ENCODE assay signal across 9 cellular contexts in genomic region chr17:38325221-38325851, GRCh38. TPM values are rescaled to one million over a fixed set of nuclear protein-coding genes. Genes with fewer than 3 reads are reported as not detected.
DNase-seq lines count a peak whose midpoint lies in the region; ATAC-seq and TF ChIP-seq lines count a peak whose summit lies in the region.
"Had no signal": no experiment of that assay in that cellular context is flagged by ENCODE, and none has a peak within 500 bp of the region (broad histone marks: within the 10 kb centered on the region; RNA-seq: fewer than 3 reads in every experiment).

No MANE protein-coding gene starts in this region.

- intact Hi-C loops in MCF 10A (cut with micrococcal nuclease) (no loop called here), mammary epithelial cell (cut with micrococcal nuclease) (no loop called here), activated B cell treated with CpG ODN at 0.5 μM for 24 hours (cut with micrococcal nuclease) (no loop called here), sigmoid colon (cut with DNase I) (no loop called here)

- H3K9me3 ChIP-seq in mammary epithelial cell (replicated peaks; ENCODE audit: insufficient read depth, low read length) (no peaks in the 10 kb centered on the region), iPS-20b (ENCODE audit: insufficient read depth, low read depth, low read length) (no peaks in the 10 kb centered on the region), sigmoid colon (no peaks in the 10 kb centered on the region)

- POLR2A ChIA-PET in MCF 10A (lab: Yijun Ruan, JAX) (interaction anchor here (0.5 to 1.0 kb wide), 2 partner anchors 24 to 26 kb away, joined by 3 read pairs; partner anchors contain the start of gene SOCS7), activated B cell treated with CpG ODN at 0.5 μM for 24 hours (lab: Charles Lee) (interaction anchor here (0.6 kb wide), 1 partner anchor 24 kb away, joined by 3 read pairs; no protein-coding TSS in a partner anchor)

- TF ChIP-seq POLR2A in sigmoid colon (IDR thresholded peaks at IDR 0.05) = no peak

- H3K27ac Mint-ChIP-seq in MCF 10A (ENCODE audit: low read depth, unreplicated experiment) = peak overlapping the region; percentile 49
- peak overlapping the region; percentile 55 for H3K27ac Mint-ChIP-seq in activated B cell treated with CpG ODN at 0.5 μM for 24 hours

- in situ Hi-C loops in mammary epithelial cell (cut with MboI; ENCODE audit: low sequenced_read_pairs in 2 of 2) = loop anchor here in 1 of 2 donors (25.0 kb wide), 1 partner anchor 337 kb away; the partner anchor contains the start of gene EPOP

- H3K27me3 Mint-ChIP-seq in MCF 10A (ENCODE audit: insufficient read depth, unreplicated experiment) (peaks cover 35% of the 10 kb centered on the region), activated B cell treated with CpG ODN at 0.5 μM for 24 hours (peaks cover 14% of the 10 kb centered on the region)

- no peaks in the 10 kb centered on the region for H4K20me1 ChIP-seq in mammary epithelial cell (ENCODE audit: insufficient read depth, low read length)

- H3K36me3 Mint-ChIP-seq in MCF 10A (ENCODE audit: insufficient read depth, unreplicated experiment) (peaks cover 36% of the 10 kb centered on the region), activated B cell treated with CpG ODN at 0.5 μM for 24 hours (ENCODE audit: low read depth) (peaks cover 28% of the 10 kb centered on the region)

- no peak overlapping the region for H2AFZ ChIP-seq in mammary epithelial cell (ENCODE audit: low read depth, low read length)

- WGBS in mammary epithelial cell (ENCODE audit: low coverage, missing lambda C conversion rate) = 56% methylated on average over 3 of the region's 5 CpGs
- WGBS in sigmoid colon, 2 donors = 48 to 56% methylated on average over 5 of the region's 5 CpGs

- TF ChIP-seq EP300 in sigmoid colon (IDR thresholded peaks at IDR 0.05) = no peak

- H3K4me2 ChIP-seq in mammary epithelial cell (ENCODE audit: insufficient read depth, low read depth, low read length) = no peak overlapping the region

- H3K9me3 Mint-ChIP-seq in MCF 10A (ENCODE audit: unreplicated experiment) = no peaks in the 10 kb centered on the region
- no peaks in the 10 kb centered on the region for H3K9me3 Mint-ChIP-seq in activated B cell treated with CpG ODN at 0.5 μM for 24 hours

- DNase-seq in MCF 10A (ENCODE audit: unreplicated experiment) (no peak), mammary epithelial cell (no peak), activated B cell treated with CpG ODN at 0.5 μM for 24 hours (no peak), NCI-H748 (lab: John Stamatoyannopoulos, UW; ENCODE audit: unreplicated experiment) (no peak), sigmoid colon (no peak), D341Med (ENCODE audit: low spot score) (no peak)
- DNase-seq: kidney had no signal

- H3K9ac ChIP-seq in mammary epithelial cell (ENCODE audit: insufficient read depth, low read length) (no peak overlapping the region), iPS-20b (ENCODE audit: low read depth, low read length) (peak overlapping the region; percentile 66; the same call in 1 of the 2 replicates)

- H3K27me3 ChIP-seq in mammary epithelial cell (ENCODE audit: insufficient read depth, low read length) = no peaks in the 10 kb centered on the region
- H3K27me3 ChIP-seq in iPS-20b (ENCODE audit: insufficient read depth, low read length) = no peaks in the 10 kb centered on the region
- peaks cover 0 to 6% (median 0%) of the 10 kb centered on the region in 3 donors for H3K27me3 ChIP-seq in sigmoid colon

- no peak overlapping the region for H3K27ac ChIP-seq in mammary epithelial cell (ENCODE audit: insufficient read depth, low read depth, low read length)
- H3K27ac ChIP-seq in iPS-20b (ENCODE audit: low read length) = peak overlapping the region; percentile 28
- peak overlapping the region; percentile 5 for H3K27ac ChIP-seq in temporal lobe (ENCODE audit: low read depth, low read length)
- peak overlapping the region in 2 of 4 donors; percentile 16 to 17 for H3K27ac ChIP-seq in sigmoid colon

- H3K4me1 Mint-ChIP-seq in MCF 10A (ENCODE audit: insufficient read depth, unreplicated experiment) (peaks cover 14% of the 10 kb centered on the region), activated B cell treated with CpG ODN at 0.5 μM for 24 hours (peaks cover 18% of the 10 kb centered on the region)

- BruUV-seq in MCF 10A (replicated peaks; lab: Mats Ljungman, UMichigan) (no TSS peak), mammary epithelial cell (replicated peaks; lab: Mats Ljungman, UMichigan) (no TSS peak)

- H3K4me3 Mint-ChIP-seq in MCF 10A (ENCODE audit: unreplicated experiment) = no peak overlapping the region
- no peak overlapping the region for H3K4me3 Mint-ChIP-seq in activated B cell treated with CpG ODN at 0.5 μM for 24 hours

- H3K4me1 ChIP-seq in mammary epithelial cell (ENCODE audit: insufficient read depth, low read length) = peaks cover 10% of the 10 kb centered on the region
- peaks cover 13% of the 10 kb centered on the region; the same call in 1 of the 2 replicates for H3K4me1 ChIP-seq in iPS-20b (ENCODE audit: insufficient read depth, low read length)
- H3K4me1 ChIP-seq in sigmoid colon = peaks cover 0 to 5% (median 0%) of the 10 kb centered on the region in 4 donors

- TF ChIP-seq CTCF in MCF 10A (IDR thresholded peaks at IDR 0.05; ENCODE audit: unreplicated experiment) (no peak), mammary epithelial cell (conservative IDR thresholded peaks at IDR 0.05 in 1 of 2, IDR thresholded peaks at IDR 0.05 in 1 of 2; ENCODE audit: extremely low read depth in 1 of 2, insufficient read depth in 1 of 2, low read depth in 1 of 2, low read length in 2 of 2) (no peak), activated B cell treated with CpG ODN at 0.5 μM for 24 hours (IDR thresholded peaks at IDR 0.05) (no peak), sigmoid colon (IDR thresholded peaks at IDR 0.05) (no peak)

- peaks cover 6% of the 10 kb centered on the region for H3K36me3 ChIP-seq in mammary epithelial cell (ENCODE audit: insufficient read depth, low read length)
- peaks cover 29% of the 10 kb centered on the region for H3K36me3 ChIP-seq in iPS-20b (ENCODE audit: insufficient read depth, low read depth, low read length)
- peaks cover 0 to 28% (median 10%) of the 10 kb centered on the region in 4 donors for H3K36me3 ChIP-seq in sigmoid colon

- H3K79me2 ChIP-seq in mammary epithelial cell (ENCODE audit: insufficient read depth, low read length) = no peaks in the 10 kb centered on the region

- CTCF ChIA-PET in MCF 10A (lab: Yijun Ruan, JAX) = interaction anchor here (0.6 to 1.7 kb wide), 2 partner anchors 24 to 674 kb away, joined by 3 to 6 read pairs; no protein-coding TSS in a partner anchor
- CTCF ChIA-PET in mammary epithelial cell (lab: Charles Lee; ENCODE audit: low non-redundant PET) = no interaction called here
- CTCF ChIA-PET in activated B cell treated with CpG ODN at 0.5 μM for 24 hours (lab: Charles Lee) = interaction anchor here (1.3 kb wide), 1 partner anchor 89 kb away, joined by 3 read pairs; no protein-coding TSS in a partner anchor

- ATAC-seq in activated B cell treated with CpG ODN at 0.5 μM for 24 hours (ENCODE audit: low read depth) = peak; percentile 20

- H3K4me3 ChIP-seq in mammary epithelial cell (replicated peaks in 1 of 3; ENCODE audit: insufficient read depth in 1 of 3, low read depth in 2 of 3, low read length in 3 of 3) (no peak overlapping the region), iPS-20b (ENCODE audit: low read length) (no peak overlapping the region), sigmoid colon (no peak overlapping the region)

- dilution Hi-C loops in mammary epithelial cell (cut with HindIII; ENCODE audit: low sequenced_read_pairs) = no loop called here

RNA-seq across cellular contexts. Expression of gene GPR179, which starts 18.4 kb away (rescaled TPM):
- total RNA-seq in MCF 10A (2022) = 0.09 and 0.37 TPM in 2 replicates
- not detected for total RNA-seq in mammary epithelial cell
- polyA plus RNA-seq in mammary epithelial cell = under 0.01 TPM
- not detected for polyA minus RNA-seq in mammary epithelial cell
- total RNA-seq in activated B cell treated with CpG ODN at 0.5 μM for 24 hours = 0.07 TPM in 1 of 2 replicates, not detected in the other
- total RNA-seq in temporal lobe = 0.74 TPM
- total RNA-seq in sigmoid colon = under 1 TPM in 2 of 4 donors, not detected in 2; under 0.01 to 0.36 TPM
- under 1 TPM in 1 of 3 donors, not detected in 2; 0.09 TPM for polyA plus RNA-seq in sigmoid colon
- total RNA-seq: kidney had no signal

RNA-seq across cellular contexts. Expression of gene SOCS7, which starts 26.3 kb away (rescaled TPM):
- total RNA-seq in MCF 10A (2022) = 26.2 and 32.1 TPM in 2 replicates
- 10 to 100 TPM; 16.2 to 23.2 TPM for total RNA-seq in mammary epithelial cell
- polyA plus RNA-seq in mammary epithelial cell = 9.6 TPM
- 53.3 TPM for polyA minus RNA-seq in mammary epithelial cell
- total RNA-seq in activated B cell treated with CpG ODN at 0.5 μM for 24 hours = 12.8 and 14.0 TPM in 2 replicates
- 53.6 TPM for total RNA-seq in temporal lobe
- total RNA-seq in sigmoid colon = 10 to 100 TPM; 13.9 to 20.2 (median 17.3) TPM
- 10 to 100 TPM in 1 of 3 donors, 1 to 10 TPM in 2; 1.2 to 12.6 (median 3.0) TPM for polyA plus RNA-seq in sigmoid colon

RNA-seq across cellular contexts. Expression of gene MRPL45, which starts 28.4 kb away (rescaled TPM):
- total RNA-seq in MCF 10A (2022) (37.2 and 48.4 TPM in 2 replicates), mammary epithelial cell (10 to 100 TPM; 30.7 to 34.1 TPM), activated B cell treated with CpG ODN at 0.5 μM for 24 hours (33.6 and 33.9 TPM in 2 replicates), temporal lobe (21.6 TPM), sigmoid colon (10 to 100 TPM; 31.2 to 41.0 (median 33.6) TPM)
- polyA plus RNA-seq in mammary epithelial cell (47.0 TPM), sigmoid colon (10 to 100 TPM; 35.8 to 38.1 (median 37.2) TPM)
- 29.5 TPM for polyA minus RNA-seq in mammary epithelial cell
